Comparison of ENCODE assay signal across 29 cellular contexts in the genomic region with DNA sequence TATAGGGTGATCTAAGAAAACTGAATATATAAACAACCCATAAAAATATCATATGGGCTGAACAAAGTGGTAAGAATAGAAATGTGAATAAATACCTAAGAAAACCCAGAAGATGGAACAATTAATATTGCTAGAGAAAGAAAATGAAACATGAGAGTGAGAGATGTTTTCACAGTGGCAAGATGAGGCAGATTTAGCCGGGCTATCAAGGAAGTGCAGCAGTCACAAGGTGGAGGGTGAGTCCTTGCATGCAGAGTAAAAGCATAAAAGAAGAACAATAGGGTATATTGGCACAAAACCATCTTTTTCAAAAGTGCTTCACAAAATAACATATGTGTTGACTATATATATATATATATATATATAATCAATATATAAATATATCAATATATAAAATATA. TPM values are rescaled to one million over a fixed set of nuclear protein-coding genes. Genes with fewer than 3 reads are reported as not detected.
"Had no signal": no experiment of that assay in that cellular context is flagged by ENCODE, and none has a peak within 500 bp of the region (broad histone marks: within the 10 kb centered on the region; RNA-seq: fewer than 3 reads in every experiment).

No MANE protein-coding gene starts in this region.

- H3K4me1 ChIP-seq: left ventricle myocardium inferior, pancreas, prostate gland, stomach, testis, thyroid gland, transverse colon, upper lobe of left lung, vagina had no signal

- H3K36me3 ChIP-seq: left ventricle myocardium inferior, pancreas, prostate gland, stomach, thyroid gland, transverse colon, upper lobe of left lung, vagina had no signal

- DNase-seq: hypothalamus; immature natural killer cell; left ventricle myocardium inferior; midbrain; mucosa of descending colon; naive thymus-derived CD4-positive, alpha-beta T cell; nucleus accumbens; pancreas; posterior cingulate gyrus; retina; right cardiac atrium; stimulated activated CD4-positive, alpha-beta T cell treated with anti-CD3 and anti-CD28 coated beads, Interleukin-12 subunit alpha, Interleukin-12 subunit beta, amount 100 ng/mL, for 4 hours; stimulated activated CD4-positive, alpha-beta T cell treated with anti-CD3 and anti-CD28 coated beads, Interleukin-15, amount 100 ng/mL, for 24 hours; stimulated activated CD4-positive, alpha-beta T cell treated with anti-CD3 and anti-CD28 coated beads, Interleukin-2, amount 100 ng/mL, for 24 hours; stimulated activated CD4-positive, alpha-beta T cell treated with anti-CD3 and anti-CD28 coated beads, Interleukin-4, amount 100 ng/mL, for 1 hour; stimulated activated naive B cell treated with anti-CD40 and anti-IgM and Interleukin-4, amounts not matched to agents 10 μg/mL and 1 μg/mL and 100 μg/mL, for 72 hours; stimulated activated naive CD8-positive, alpha-beta T cell treated with anti-CD3 and anti-CD28 coated beads, Interleukin-15, Interleukin-2, amounts not matched to agents 100 U/mL and 50 U/mL, for 24 hours; stomach; testis; thyroid gland; transverse colon; upper lobe of left lung had no signal

- H3K27me3 ChIP-seq: pancreas, stomach, testis, thyroid gland, transverse colon, upper lobe of left lung, vagina had no signal

- ATAC-seq: mucosa of descending colon; naive thymus-derived CD4-positive, alpha-beta T cell; natural killer cell treated with Interleukin-12 subunit alpha and Interleukin-12 subunit beta and Interleukin-15 and Interleukin-18, amount 100 ng/mL, for 72 hours; pancreas; right cardiac atrium; sciatic nerve; stimulated activated naive B cell treated with anti-CD40 and anti-IgM and Interleukin-4, amounts not matched to agents 10 μg/mL and 1 μg/mL and 100 μg/mL, for 72 hours; stimulated activated naive CD8-positive, alpha-beta T cell treated with anti-CD3 and anti-CD28 coated beads, Interleukin-15, Interleukin-2, amounts not matched to agents 100 U/mL and 50 U/mL, for 24 hours had no signal

- H3K9me3 ChIP-seq: mucosa of descending colon, pancreas, prostate gland, testis, thyroid gland, transverse colon, upper lobe of left lung, vagina had no signal

- H3K4me3 ChIP-seq: left ventricle myocardium inferior, lung, mucosa of descending colon, pancreas, prostate gland, skin epidermis, stomach, testis, thyroid gland, transverse colon, upper lobe of left lung, vagina had no signal

- H3K27ac ChIP-seq: left ventricle myocardium inferior, pancreas, prostate gland, skin epidermis, stomach, testis, thyroid gland, transverse colon, upper lobe of left lung, vagina had no signal

RNA-seq across cellular contexts. Expression of a gene that starts 49.6 kb away (rescaled TPM):
- total RNA-seq: myocyte; naive thymus-derived CD4-positive, alpha-beta T cell; natural killer cell treated with Interleukin-12 subunit alpha and Interleukin-12 subunit beta and Interleukin-15 and Interleukin-18, amount 100 ng/mL, for 72 hours had no signal
